1 cellular context compared by ENCODE assay signal in genomic region chrX:7362111-7362510, GRCh38.
TF ChIP-seq lines count a peak whose summit lies in the region.

No MANE protein-coding gene starts in this region.

TF ChIP-seq in GM23338, 12 proteins besides CTCF, POLR2A, EP300 and RAD21 (continued from another document):
- TF ChIP-seq REST (IDR thresholded peaks at IDR 0.05; ENCODE audit: unreplicated experiment) (no peak), JUNB (IDR thresholded peaks at IDR 0.05; ENCODE audit: unreplicated experiment) (no peak), POLR2AphosphoS5 (IDR thresholded peaks at IDR 0.05; ENCODE audit: low read depth) (no peak), CREB1 (CRISPR knock-in tag; IDR thresholded peaks at IDR 0.05; ENCODE audit: low read depth) (no peak), EZH2 (IDR thresholded peaks at IDR 0.05; ENCODE audit: low read depth, unreplicated experiment) (no peak), EZH2phosphoT487 (IDR thresholded peaks at IDR 0.05; ENCODE audit: unreplicated experiment) (no peak), STAT1 (IDR thresholded peaks at IDR 0.05; ENCODE audit: unreplicated experiment) (no peak), NANOG (IDR thresholded peaks at IDR 0.05; ENCODE audit: borderline replicate concordance) (no peak)
TF ChIP-seq in GM23338: peak in this region for 0.
